Comparison of ENCODE assay signal across 33 cellular contexts in genomic region chr13:61113140-61113658, GRCh38.
"Had no signal": no experiment of that assay in that cellular context is flagged by ENCODE, and none has a peak within 500 bp of the region (broad histone marks: within the 10 kb centered on the region; RNA-seq: fewer than 3 reads in every experiment).

No MANE protein-coding gene starts in this region.

- H3K4me1 Mint-ChIP-seq: activated B cell treated with CpG ODN at 0.5 μM for 24 hours; activated CD4-positive, alpha-beta T cell treated with anti-CD3 and anti-CD28 coated beads, Interleukin-2, amount 10 ng/mL, durations not matched to agents 24 days and 14 days; activated naive CD8-positive, alpha-beta T cell treated with anti-CD3 and anti-CD28 coated beads for 36 hours; activated T-helper 17 cell treated with anti-CD3 and anti-CD28 coated beads, Interleukin-2, amount 50 U/mL, for 72 hours; brain had no signal

- H3K4me1 ChIP-seq: adrenal gland, ascending aorta had no signal

- H3K9me3 Mint-ChIP-seq: activated naive CD4-positive, alpha-beta T cell treated with anti-CD3 and anti-CD28 coated beads for 36 hours; activated naive CD8-positive, alpha-beta T cell treated with anti-CD3 and anti-CD28 coated beads for 36 hours; activated T-helper 1 cell treated with anti-CD3 and anti-CD28 coated beads, Interleukin-12 subunit alpha, Interleukin-12 subunit beta, Interleukin-2, Interleukin-4 antibody, amounts not matched to agents 30 ng/mL and 10 ng/mL and 1 ng/mL, durations not matched to agents 14 hours and 24 hours and 36 hours; T-helper 1 cell treated with Interleukin-12 subunit alpha and Interleukin-12 subunit beta and Interleukin-4 antibody, amounts not matched to agents 30 μg/mL and 1 μg/mL, for 36 hours had no signal

- H3K9me3 ChIP-seq: adrenal gland, ascending aorta had no signal

- H3K36me3 Mint-ChIP-seq: activated CD4-positive, alpha-beta memory T cell treated with anti-CD3 and anti-CD28 coated beads for 36 hours; activated naive CD4-positive, alpha-beta T cell treated with anti-CD3 and anti-CD28 coated beads, Interleukin-2, amount 50 U/mL, for 72 hours; activated naive CD8-positive, alpha-beta T cell treated with anti-CD3 and anti-CD28 coated beads for 36 hours; brain had no signal

- H3K27ac Mint-ChIP-seq: activated B cell treated with CpG ODN at 0.5 μM for 24 hours; activated CD4-positive, alpha-beta memory T cell treated with anti-CD3 and anti-CD28 coated beads for 36 hours; activated CD4-positive, alpha-beta T cell treated with anti-CD3 and anti-CD28 coated beads, Interleukin-2, amount 10 ng/mL, durations not matched to agents 24 days and 14 days; activated CD8-positive, alpha-beta T cell treated with anti-CD3 and anti-CD28 coated beads for 36 hours; activated naive CD4-positive, alpha-beta T cell treated with anti-CD3 and anti-CD28 coated beads for 36 hours; activated naive CD4-positive, alpha-beta T cell treated with anti-CD3 and anti-CD28 coated beads, Interleukin-2, amount 50 U/mL, for 72 hours; activated naive CD8-positive, alpha-beta T cell treated with anti-CD3 and anti-CD28 coated beads for 36 hours; activated T-cell treated with anti-CD3 and anti-CD28 coated beads, Interleukin-2, amount 50 U/mL, for 72 hours; activated T-helper 1 cell treated with anti-CD3 and anti-CD28 coated beads, Interleukin-12 subunit alpha, Interleukin-12 subunit beta, Interleukin-2, Interleukin-4 antibody, amounts not matched to agents 30 ng/mL and 10 ng/mL and 1 ng/mL, durations not matched to agents 14 hours and 24 hours and 36 hours; activated T-helper 17 cell treated with anti-CD3 and anti-CD28 coated beads, Interleukin-2, amount 50 U/mL, for 72 hours; brain; T-helper 1 cell treated with Interleukin-12 subunit alpha and Interleukin-12 subunit beta and Interleukin-4 antibody, amounts not matched to agents 30 μg/mL and 1 μg/mL, for 36 hours; T-helper 2 cell treated with Interferon-gamma antibody and Interleukin-4, amounts not matched to agents 5 μg/mL and 100 μg/mL, for 36 hours had no signal

- H3K4me3 ChIP-seq: adrenal gland, ascending aorta, cardiac muscle cell had no signal

- H3K27ac ChIP-seq: adrenal gland, ascending aorta, cardiac muscle cell, VCaP had no signal

- ATAC-seq: activated CD8-positive, alpha-beta T cell treated with anti-CD3 and anti-CD28 coated beads for 36 hours; activated naive CD4-positive, alpha-beta T cell treated with anti-CD3 and anti-CD28 coated beads, Interleukin-2, amount 50 U/mL, for 72 hours; activated T-cell treated with anti-CD3 and anti-CD28 coated beads, Interleukin-2, amount 50 U/mL, for 4 hours; activated T-cell treated with anti-CD3 and anti-CD28 coated beads, Interleukin-2, amount 50 U/mL, for 72 hours; activated T-helper 17 cell treated with anti-CD3 and anti-CD28 coated beads, Interleukin-2, amount 50 U/mL, for 72 hours had no signal

- H3K4me3 Mint-ChIP-seq: activated B cell treated with CpG ODN at 0.5 μM for 24 hours; activated CD4-positive, alpha-beta memory T cell treated with anti-CD3 and anti-CD28 coated beads for 36 hours; activated CD4-positive, alpha-beta T cell treated with anti-CD3 and anti-CD28 coated beads, Interleukin-2, amount 10 ng/mL, durations not matched to agents 24 days and 14 days; activated CD8-positive, alpha-beta T cell treated with anti-CD3 and anti-CD28 coated beads for 36 hours; activated naive CD4-positive, alpha-beta T cell treated with anti-CD3 and anti-CD28 coated beads for 36 hours; activated naive CD8-positive, alpha-beta T cell treated with anti-CD3 and anti-CD28 coated beads for 36 hours; activated T-cell treated with anti-CD3 and anti-CD28 coated beads, Interleukin-2, amount 50 U/mL, for 4 hours; activated T-cell treated with anti-CD3 and anti-CD28 coated beads, Interleukin-2, amount 50 U/mL, for 72 hours; activated T-helper 1 cell treated with anti-CD3 and anti-CD28 coated beads, Interleukin-12 subunit alpha, Interleukin-12 subunit beta, Interleukin-2, Interleukin-4 antibody, amounts not matched to agents 30 ng/mL and 10 ng/mL and 1 ng/mL, durations not matched to agents 14 hours and 24 hours and 36 hours; activated T-helper 17 cell treated with anti-CD3 and anti-CD28 coated beads, Interleukin-2, amount 50 U/mL, for 72 hours; brain; T-helper 1 cell treated with Interleukin-12 subunit alpha and Interleukin-12 subunit beta and Interleukin-4 antibody, amounts not matched to agents 30 μg/mL and 1 μg/mL, for 36 hours; T-helper 2 cell treated with Interferon-gamma antibody and Interleukin-4, amounts not matched to agents 5 μg/mL and 100 μg/mL, for 36 hours had no signal

- DNase-seq: activated B cell treated with CpG ODN at 0.5 μM for 24 hours; activated CD4-positive, alpha-beta memory T cell treated with anti-CD3 and anti-CD28 coated beads for 36 hours; activated CD4-positive, alpha-beta T cell treated with anti-CD3 and anti-CD28 coated beads for 4 hours; activated CD4-positive, alpha-beta T cell treated with anti-CD3 and anti-CD28 coated beads, Interleukin-2, amount 10 ng/mL, durations not matched to agents 24 days and 14 days; activated CD4-positive, alpha-beta T cell treated with anti-CD3 and anti-CD28 coated beads, Interleukin-2, amount 50 U/mL, for 1 hour; activated CD4-positive, alpha-beta T cell treated with anti-CD3 and anti-CD28 coated beads, Interleukin-2, amount 50 U/mL, for 4 hours; activated CD4-positive, CD25-positive, alpha-beta regulatory T cell treated with anti-CD3 and anti-CD28 coated beads, Interleukin-2, amount 50 U/mL, for 72 hours; activated CD8-positive, alpha-beta T cell treated with anti-CD3 and anti-CD28 coated beads for 36 hours; activated effector memory CD4-positive, alpha-beta T cell treated with anti-CD3 and anti-CD28 coated beads, Interleukin-2, amount 50 U/mL, for 16 hours; activated gamma-delta T cell treated with Interleukin-2 at 50 U/mL for 16 hours; activated naive CD4-positive, alpha-beta T cell; activated naive CD4-positive, alpha-beta T cell treated with anti-CD3 and anti-CD28 coated beads for 36 hours; activated naive CD4-positive, alpha-beta T cell treated with anti-CD3 and anti-CD28 coated beads, Interleukin-2, amount 50 U/mL, for 16 hours; activated naive CD8-positive, alpha-beta T cell treated with anti-CD3 and anti-CD28 coated beads for 36 hours; activated T-cell treated with anti-CD3 and anti-CD28 coated beads for 4 hours; activated T-cell treated with anti-CD3 and anti-CD28 coated beads, Interleukin-2, amount 50 U/mL, for 1 hour; activated T-cell treated with anti-CD3 and anti-CD28 coated beads, Interleukin-2, amount 50 U/mL, for 4 hours; activated T-cell treated with anti-CD3 and anti-CD28 coated beads, Interleukin-2, amount 50 U/mL, for 72 hours; adrenal gland; amniotic stem cell; central memory CD4-positive, alpha-beta T cell; SW 1271; T-helper 1 cell; T-helper 9 cell had no signal

- H3K36me3 ChIP-seq: adrenal gland, ascending aorta, cardiac muscle cell had no signal

- H3K27me3 ChIP-seq: adrenal gland, ascending aorta, cardiac muscle cell had no signal
